Comparison of ENCODE assay signal across 13 cellular contexts in genomic region chr18:46899274-46899948, GRCh38. TPM values are rescaled to one million over a fixed set of nuclear protein-coding genes. Genes with fewer than 3 reads are reported as not detected.
DNase-seq lines count a peak whose midpoint lies in the region; ATAC-seq and TF ChIP-seq lines count a peak whose summit lies in the region.
"Had no signal": no experiment of that assay in that cellular context is flagged by ENCODE, and none has a peak within 500 bp of the region (broad histone marks: within the 10 kb centered on the region; RNA-seq: fewer than 3 reads in every experiment).

No MANE protein-coding gene starts in this region.

- H3K4me1 Mint-ChIP-seq in T-helper 1 cell treated with Interleukin-12 subunit alpha and Interleukin-12 subunit beta and Interleukin-4 antibody, amounts not matched to agents 30 μg/mL and 1 μg/mL, for 36 hours (ENCODE audit: low read depth) = peaks cover 3% of the 10 kb centered on the region
- peaks cover 9% of the 10 kb centered on the region for H3K4me1 Mint-ChIP-seq in neural progenitor cell

- peaks cover 11% of the 10 kb centered on the region for H3K4me1 ChIP-seq in neural progenitor cell
- H3K4me1 ChIP-seq in SJCRH30 = no peaks in the 10 kb centered on the region

- H3K4me2 ChIP-seq in neural progenitor cell = peak overlapping the region; percentile 34

- H3K9ac ChIP-seq in neural progenitor cell = no peak overlapping the region

- no peak for DNase-seq in T-helper 1 cell
- DNase-seq in NAMALWA (ENCODE audit: low spot score) = peak; percentile 17
- peak; percentile 70 for DNase-seq in neural progenitor cell (ENCODE audit: low spot score)
- DNase-seq in DMS79 treated with DMSO at 0.1 percent for 48 hours (lab: John Stamatoyannopoulos, UW) = no peak
- DNase-seq in SJCRH30 = no peak
- DNase-seq in COLO668 (lab: John Stamatoyannopoulos, UW; ENCODE audit: unreplicated experiment) = no peak
- DNase-seq: 8988T; cerebellar nuclear complex; naive thymus-derived CD8-positive, alpha-beta T cell; NCI-H1694 had no signal

- peak; percentile 93 for ATAC-seq in HG02759 (IDR thresholded peaks at IDR 0.05; ENCODE audit: unreplicated experiment)
- ATAC-seq: naive thymus-derived CD8-positive, alpha-beta T cell; Right ventricle myocardium inferior had no signal

- no peaks in the 10 kb centered on the region for H3K27me3 Mint-ChIP-seq in T-helper 1 cell treated with Interleukin-12 subunit alpha and Interleukin-12 subunit beta and Interleukin-4 antibody, amounts not matched to agents 30 μg/mL and 1 μg/mL, for 36 hours (ENCODE audit: low read depth)
- H3K27me3 Mint-ChIP-seq in neural progenitor cell (ENCODE audit: insufficient read depth, low read depth) = no peaks in the 10 kb centered on the region
- H3K27me3 Mint-ChIP-seq: naive thymus-derived CD8-positive, alpha-beta T cell had no signal

- H3K9me3 ChIP-seq in neural progenitor cell (ENCODE audit: low read depth) = no peaks in the 10 kb centered on the region
- no peaks in the 10 kb centered on the region for H3K9me3 ChIP-seq in SJCRH30 (replicated peaks)

- H3K9me3 Mint-ChIP-seq in T-helper 1 cell treated with Interleukin-12 subunit alpha and Interleukin-12 subunit beta and Interleukin-4 antibody, amounts not matched to agents 30 μg/mL and 1 μg/mL, for 36 hours = no peaks in the 10 kb centered on the region
- H3K9me3 Mint-ChIP-seq in neural progenitor cell = peaks cover 19% of the 10 kb centered on the region

- H3K36me3 ChIP-seq in neural progenitor cell (no peaks in the 10 kb centered on the region), SJCRH30 (no peaks in the 10 kb centered on the region)

- no peaks in the 10 kb centered on the region for H4K20me1 ChIP-seq in neural progenitor cell (ENCODE audit: low read depth)

- no peak overlapping the region for H2AFZ ChIP-seq in neural progenitor cell (replicated peaks)

- peaks cover 95% of the 10 kb centered on the region for H3K79me2 ChIP-seq in neural progenitor cell (ENCODE audit: low read depth)

- H3K4me3 ChIP-seq in neural progenitor cell (no peak overlapping the region), SJCRH30 (no peak overlapping the region)

- H3K4me3 Mint-ChIP-seq in T-helper 1 cell treated with Interleukin-12 subunit alpha and Interleukin-12 subunit beta and Interleukin-4 antibody, amounts not matched to agents 30 μg/mL and 1 μg/mL, for 36 hours = no peak overlapping the region
- H3K4me3 Mint-ChIP-seq in neural progenitor cell = no peak overlapping the region
- H3K4me3 Mint-ChIP-seq: naive thymus-derived CD8-positive, alpha-beta T cell had no signal

- H3K36me3 Mint-ChIP-seq in T-helper 1 cell treated with Interleukin-12 subunit alpha and Interleukin-12 subunit beta and Interleukin-4 antibody, amounts not matched to agents 30 μg/mL and 1 μg/mL, for 36 hours (ENCODE audit: low read depth) = peaks cover 8% of the 10 kb centered on the region
- H3K36me3 Mint-ChIP-seq in neural progenitor cell = peaks cover 27% of the 10 kb centered on the region

- no peaks in the 10 kb centered on the region for H3K27me3 ChIP-seq in neural progenitor cell
- H3K27me3 ChIP-seq in SJCRH30 = no peaks in the 10 kb centered on the region

- H3K27ac ChIP-seq in neural progenitor cell (peak overlapping the region; percentile 91), SJCRH30 (no peak overlapping the region)

- H3K27ac Mint-ChIP-seq in T-helper 1 cell treated with Interleukin-12 subunit alpha and Interleukin-12 subunit beta and Interleukin-4 antibody, amounts not matched to agents 30 μg/mL and 1 μg/mL, for 36 hours = peak overlapping the region; percentile 41
- H3K27ac Mint-ChIP-seq in neural progenitor cell = no peak overlapping the region

- H3F3A ChIP-seq in neural progenitor cell (ENCODE audit: low read depth) = peaks cover 11% of the 10 kb centered on the region

- no peak for TF ChIP-seq CTCF in neural progenitor cell (IDR thresholded peaks at IDR 0.05)

RNA-seq across cellular contexts. Expression of gene PIAS2, which starts 17.9 kb away (rescaled TPM):
- 26.4 and 39.4 TPM in 2 replicates for total RNA-seq in neural progenitor cell (ENCODE audit: low replicate concordance)
- total RNA-seq in SJCRH30 (2014; rRNA removed; shearing (Covaris generic)) = 33.2 and 35.8 TPM in 2 replicates

RNA-seq across cellular contexts. Expression of gene KATNAL2, which starts 18.0 kb away (rescaled TPM):
- 28.6 and 39.9 TPM in 2 replicates for total RNA-seq in neural progenitor cell (ENCODE audit: low replicate concordance)
- 4.2 and 5.1 TPM in 2 replicates for total RNA-seq in SJCRH30 (2014; rRNA removed; shearing (Covaris generic))

Comparison
In these comparisons a context has a peak if more than half of its experiments do, and no peak if none do; other contexts are left out.
1. DNase-seq: peak in NAMALWA (single experiment) and neural progenitor cell (single experiment); none in T-helper 1 cell (0 of 5), DMS79 treated with DMSO at 0.1 percent for 48 hours (single experiment), SJCRH30 (0 of 2) and COLO668 (single experiment).